ENCODE assay signal across 8 cellular contexts in the genomic region with DNA sequence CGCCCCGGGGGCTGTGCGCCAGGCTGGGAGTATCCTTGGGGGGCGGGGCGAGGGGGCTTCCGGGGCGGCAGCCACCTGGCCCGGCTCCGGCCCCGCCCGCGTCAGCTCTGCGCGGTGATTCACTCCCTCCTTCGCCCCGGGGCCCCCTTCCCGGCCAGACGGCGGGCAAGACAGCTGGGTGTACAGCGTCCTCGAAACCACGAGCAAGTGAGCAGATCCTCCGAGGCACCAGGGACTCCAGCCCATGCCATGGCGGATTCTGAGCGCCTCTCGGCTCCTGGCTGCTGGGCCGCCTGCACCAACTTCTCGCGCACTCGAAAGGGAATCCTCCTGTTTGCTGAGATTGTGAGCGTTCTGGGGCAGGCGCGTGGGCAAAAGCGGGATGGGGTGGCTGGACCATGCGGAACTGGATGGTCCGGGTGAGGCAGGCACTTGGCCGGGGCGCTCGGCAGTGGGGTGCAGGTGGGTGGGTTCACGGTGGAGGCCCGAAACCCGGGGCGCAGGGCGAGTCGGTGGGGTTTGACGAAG. TPM values are rescaled to one million over a fixed set of nuclear protein-coding genes. Genes with fewer than 3 reads are reported as not detected.
DNase-seq lines count a peak whose midpoint lies in the region; ATAC-seq, FAIRE-seq and TF ChIP-seq lines count a peak whose summit lies in the region.

A gene with protein sequence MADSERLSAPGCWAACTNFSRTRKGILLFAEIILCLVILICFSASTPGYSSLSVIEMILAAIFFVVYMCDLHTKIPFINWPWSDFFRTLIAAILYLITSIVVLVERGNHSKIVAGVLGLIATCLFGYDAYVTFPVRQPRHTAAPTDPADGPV (plus strand): TSS at position 147 of the 528 bp plus-strand sequence. CDS start 103 bp downstream, at position 250.

- H2AFZ ChIP-seq in HepG2 (ENCODE audit: low read length): no peak within 1 kb of the TSS

- H3K36me3 ChIP-seq in BJ (ENCODE audit: control insufficient read depth, insufficient read depth, low read length) (peaks cover 5% of the 10 kb centered on the region), HepG2 (replicated peaks in 1 of 2; ENCODE audit: control insufficient read depth in 1 of 2, insufficient read depth in 2 of 2, low read length in 2 of 2) (no peaks in the 10 kb centered on the region)

- H3K9me3 ChIP-seq in HepG2 (ENCODE audit: low read length): no peaks in the 10 kb centered on the region

- H3K79me2 ChIP-seq in HepG2 (ENCODE audit: insufficient read depth, low read length): no peaks in the 10 kb centered on the region

- H3K27me3 ChIP-seq in BJ (ENCODE audit: control insufficient read depth, insufficient read depth, low read length): no peaks in the 10 kb centered on the region
- H3K27me3 ChIP-seq in HepG2 (ENCODE audit: control insufficient read depth in 1 of 2, insufficient read depth in 2 of 2, low read length in 2 of 2): no peaks in the 10 kb centered on the region

- no peaks in the 10 kb centered on the region for H3K9me3 Mint-ChIP-seq in activated B cell treated with CpG ODN at 0.5 μM for 24 hours

- H4K20me1 ChIP-seq in HepG2 (ENCODE audit: insufficient read depth, low read length): no peaks in the 10 kb centered on the region

- peak within 1 kb of the TSS; percentile 84 for H3K27ac Mint-ChIP-seq in activated B cell treated with CpG ODN at 0.5 μM for 24 hours

- peak within 1 kb of the TSS; percentile 39; the same call in 1 of the 2 replicates for H3K4me2 ChIP-seq in HepG2 (ENCODE audit: low read depth, low read length)

- peak; percentile 26 for ATAC-seq in GM19397 (IDR thresholded peaks at IDR 0.05; ENCODE audit: unreplicated experiment)
- ATAC-seq in activated B cell treated with CpG ODN at 0.5 μM for 24 hours (ENCODE audit: low read depth): peak; percentile 52
- ATAC-seq in HepG2: peak; percentile 33; the same call in 2 of the 3 replicates

- no peaks in the 10 kb centered on the region for H3K27me3 Mint-ChIP-seq in activated B cell treated with CpG ODN at 0.5 μM for 24 hours

- peaks cover 28% of the 10 kb centered on the region for H3K36me3 Mint-ChIP-seq in activated B cell treated with CpG ODN at 0.5 μM for 24 hours (ENCODE audit: low read depth)

- DNase-seq in BJ (ENCODE audit: low read depth) (no peak), Kasumi-1 (lab: John Stamatoyannopoulos, UW) (peak; percentile 13 to 20), activated B cell treated with CpG ODN at 0.5 μM for 24 hours (peak; percentile 59), HepG2 (ENCODE audit: low spot score) (no peak), Ammon's horn (ENCODE audit: low spot score) (no peak)
- DNase-seq in central memory CD4-positive, alpha-beta T cell: peak; percentile 43
- DNase-seq in stimulated activated CD8-positive, alpha-beta memory T cell treated with anti-CD3 and anti-CD28 coated beads, Interleukin-12 subunit alpha, Interleukin-12 subunit beta, amount 100 ng/mL, for 1 hour (ENCODE audit: low read depth): peak; percentile 57

- POLR2A ChIA-PET in BJ (lab: Charles Lee): no interaction called here
- POLR2A ChIA-PET in activated B cell treated with CpG ODN at 0.5 μM for 24 hours (lab: Charles Lee): interaction anchor here (0.7 to 1.7 kb wide), 10 partner anchors 7 to 169 kb away, joined by 3 to 9 read pairs (median 6); a partner anchor contains a TSS
- POLR2A ChIA-PET in HepG2 (lab: Yijun Ruan, JAX): no interaction called here

- TF ChIP-seq EP300 in HepG2 (IDR thresholded peaks at IDR 0.05; ENCODE audit: low read depth in 2 of 2, low read length in 2 of 2) (no peak), HepG2 (CRISPR knock-in tag; IDR thresholded peaks at IDR 0.05; ENCODE audit: borderline replicate concordance) (no peak)

- CTCF ChIA-PET in BJ (lab: Yijun Ruan, JAX): interaction anchor here (0.8 to 1.6 kb wide), 2 partner anchors 10 to 12 kb away, joined by 3 to 5 read pairs; no protein-coding TSS in a partner anchor
- CTCF ChIA-PET in activated B cell treated with CpG ODN at 0.5 μM for 24 hours (lab: Charles Lee): no interaction called here
- CTCF ChIA-PET in HepG2 (lab: Yijun Ruan, JAX; ENCODE audit: low intra/inter-chr PET ratio, low total read pairs): no interaction called here

- peak within 1 kb of the TSS; percentile 89 for H3K4me3 Mint-ChIP-seq in activated B cell treated with CpG ODN at 0.5 μM for 24 hours

- FAIRE-seq in HepG2 (lab: Jason Lieb, UNC): no peak

- peaks cover 39% of the 10 kb centered on the region for H3K4me1 Mint-ChIP-seq in activated B cell treated with CpG ODN at 0.5 μM for 24 hours

- intact Hi-C loops in activated B cell treated with CpG ODN at 0.5 μM for 24 hours (cut with micrococcal nuclease) (loop anchor here (1.0 to 5.0 kb wide), 5 partner anchors 8 to 170 kb away; a partner anchor contains a TSS), HepG2 (cut with micrococcal nuclease; ENCODE audit: unreplicated experiment) (no loop called here)

- no TSS peak for BruUV-seq in HepG2 (replicated peaks; lab: Mats Ljungman, UMichigan)

- H3K9ac ChIP-seq in HepG2 (ENCODE audit: insufficient read depth, low read depth, low read length): 0 out of 2 replicates have a peak within 1 kb of the TSS, but pooled peaks have one; percentile 3

- in situ Hi-C loops in HepG2 (cut with HindIII; ENCODE audit: extremely low pct_ligation_motif_present, low pct_unique_long_range_greater_than_20kb): no loop called here

- no peak for TF ChIP-seq POLR2A in HepG2 (IDR thresholded peaks at IDR 0.05; ENCODE audit: insufficient read depth in 1 of 2, low read depth in 2 of 2, low read length in 2 of 2)

- peaks cover 15% of the 10 kb centered on the region; the same call in 1 of the 2 replicates for H3K4me1 ChIP-seq in HepG2 (ENCODE audit: insufficient read depth, low read length)

- peak within 1 kb of the TSS; percentile 75 for H3K4me3 ChIP-seq in BJ (ENCODE audit: low read depth, low read length)
- H3K4me3 ChIP-seq in HepG2 (replicated peaks in 1 of 3; ENCODE audit: insufficient read depth in 1 of 3, low read depth in 2 of 3, low read length in 3 of 3): peak within 1 kb of the TSS in 1 of 3 experiments; percentile 16; a peak in 1 of 6 replicates

- TF ChIP-seq RAD21 in HepG2 (CRISPR knock-in tag; IDR thresholded peaks at IDR 0.05): no peak

- TF ChIP-seq CTCF in BJ (IDR thresholded peaks at IDR 0.05; ENCODE audit: insufficient read depth, low read depth, low read length): no peak
- no peak for TF ChIP-seq CTCF in activated B cell treated with CpG ODN at 0.5 μM for 24 hours (IDR thresholded peaks at IDR 0.05)
- no peak for TF ChIP-seq CTCF in HepG2 (CRISPR knock-in tag; IDR thresholded peaks at IDR 0.05)

- H3K27ac ChIP-seq in HepG2 (ENCODE audit: extremely low read length, insufficient read depth, low read length): no peak within 1 kb of the TSS

- 77% methylated on average over 16 of the region's 46 CpGs for WGBS in HepG2 (ENCODE audit: low lambda C conversion rate)

TF ChIP-seq in HepG2, 621 proteins besides CTCF, POLR2A, EP300 and RAD21 (continues in another document):
- TF ChIP-seq FOSL2 (CRISPR knock-in tag; IDR thresholded peaks at IDR 0.05) (0 out of 2 replicates have a peak, but pooled peaks have one; percentile 28), FOXC1 (CRISPR knock-in tag; IDR thresholded peaks at IDR 0.05; ENCODE audit: borderline replicate concordance) (no peak), ZNF792 (CRISPR knock-in tag; IDR thresholded peaks at IDR 0.05) (no peak)
- TF ChIP-seq, protein P1, sequence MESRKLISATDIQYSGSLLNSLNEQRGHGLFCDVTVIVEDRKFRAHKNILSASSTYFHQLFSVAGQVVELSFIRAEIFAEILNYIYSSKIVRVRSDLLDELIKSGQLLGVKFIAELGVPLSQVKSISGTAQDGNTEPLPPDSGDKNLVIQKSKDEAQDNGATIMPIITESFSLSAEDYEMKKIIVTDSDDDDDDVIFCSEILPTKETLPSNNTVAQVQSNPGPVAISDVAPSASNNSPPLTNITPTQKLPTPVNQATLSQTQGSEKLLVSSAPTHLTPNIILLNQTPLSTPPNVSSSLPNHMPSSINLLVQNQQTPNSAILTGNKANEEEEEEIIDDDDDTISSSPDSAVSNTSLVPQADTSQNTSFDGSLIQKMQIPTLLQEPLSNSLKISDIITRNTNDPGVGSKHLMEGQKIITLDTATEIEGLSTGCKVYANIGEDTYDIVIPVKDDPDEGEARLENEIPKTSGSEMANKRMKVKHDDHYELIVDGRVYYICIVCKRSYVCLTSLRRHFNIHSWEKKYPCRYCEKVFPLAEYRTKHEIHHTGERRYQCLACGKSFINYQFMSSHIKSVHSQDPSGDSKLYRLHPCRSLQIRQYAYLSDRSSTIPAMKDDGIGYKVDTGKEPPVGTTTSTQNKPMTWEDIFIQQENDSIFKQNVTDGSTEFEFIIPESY (CRISPR knock-in tag; IDR thresholded peaks at IDR 0.05): peak; percentile 58; the same call in 1 of the 2 replicates

RNA-seq across cellular contexts. Expression of the gene that starts here (rescaled TPM):
- polyA plus RNA-seq in BJ (2011; rRNA removed): 217 and 225 TPM in 2 replicates
- polyA minus RNA-seq in BJ (2011; rRNA and poly(A)+ RNA removed): 151 and 221 TPM in 2 replicates
- total RNA-seq in activated B cell treated with CpG ODN at 0.5 μM for 24 hours: 97.2 and 111 TPM in 2 replicates
- total RNA-seq in HepG2 (2016; rRNA removed; fragmentation: Illumina TruSeq; extraction: Trizol): 0.18 and 0.40 TPM in 2 replicates
- total RNA-seq in HepG2 (2016; cell fraction: cytosol; rRNA removed; fragmentation: Illumina TruSeq; extraction: Trizol; ENCODE audit: low read depth): not detected in 2 replicates
- total RNA-seq in HepG2 (2016; cell fraction: insoluble cytoplasmic fraction; rRNA removed; fragmentation: Illumina TruSeq; extraction: Trizol): 0.19 and 0.24 TPM in 2 replicates
- total RNA-seq in HepG2 (2016; cell fraction: membrane; rRNA removed; fragmentation: Illumina TruSeq; extraction: Trizol): 0.45 TPM in 1 of 2 replicates, not detected in the other
- total RNA-seq in HepG2 (2016; cell fraction: nucleus; rRNA removed; fragmentation: Illumina TruSeq; extraction: Trizol): 0.50 TPM in 1 of 2 replicates, not detected in the other
- 3.6 and 5.1 TPM in 2 replicates for polyA plus RNA-seq in HepG2 (2011; rRNA removed)
- 4.2 and 6.6 TPM in 2 replicates for polyA plus RNA-seq in HepG2 (2011; cell fraction: cytosol; rRNA removed)
- polyA plus RNA-seq in HepG2 (2011; cell fraction: nucleus; rRNA removed): 1.5 and 1.9 TPM in 2 replicates
- polyA plus RNA-seq in HepG2 (2012): 2.8 and 4.2 TPM in 2 replicates
- 0.70 and 0.82 TPM in 2 replicates for polyA plus RNA-seq in HepG2 (2016; cell fraction: cytosol; fragmentation: Illumina TruSeq; extraction: Trizol; ENCODE audit: low read depth)
- 0.23 and 0.32 TPM in 2 replicates for polyA plus RNA-seq in HepG2 (2016; cell fraction: insoluble cytoplasmic fraction; fragmentation: Illumina TruSeq; extraction: Trizol; ENCODE audit: low read depth)
- 0.83 and 0.88 TPM in 2 replicates for polyA plus RNA-seq in HepG2 (2016; cell fraction: membrane; fragmentation: Illumina TruSeq; extraction: Trizol; ENCODE audit: low read depth)
- 0.70 and 0.76 TPM in 2 replicates for polyA plus RNA-seq in HepG2 (2016; cell fraction: nucleus; fragmentation: Illumina TruSeq; extraction: Trizol; ENCODE audit: insufficient read depth, low read depth)
- 4.8 and 952 TPM in 2 replicates for polyA minus RNA-seq in HepG2 (2011; rRNA and poly(A)+ RNA removed; ENCODE audit: low replicate concordance)
- 1.8 and 2.3 TPM in 2 replicates for polyA minus RNA-seq in HepG2 (2011; cell fraction: cytosol; rRNA and poly(A)+ RNA removed)
- polyA minus RNA-seq in HepG2 (2011; cell fraction: nucleus; rRNA and poly(A)+ RNA removed): 1.3 and 1.9 TPM in 2 replicates

Comparison
In these comparisons a context has a peak if more than half of its experiments do, and no peak if none do; other contexts are left out.
1. RNA of the gene that starts here (total RNA-seq): 97.2 to 111 TPM in activated B cell treated with CpG ODN at 0.5 μM for 24 hours; 0.18 to 0.50 TPM in HepG2; every median in the first group is over 10 times any median in the second.
2. RNA of the gene that starts here (polyA plus RNA-seq): 217 to 225 TPM in BJ; 0.23 to 6.6 TPM in HepG2; every median in the first group is over 10 times any median in the second.
3. DNase-seq: peak in Kasumi-1 (2 of 2), activated B cell treated with CpG ODN at 0.5 μM for 24 hours (single experiment), central memory CD4-positive, alpha-beta T cell (single experiment) and stimulated activated CD8-positive, alpha-beta memory T cell treated with anti-CD3 and anti-CD28 coated beads, Interleukin-12 subunit alpha, Interleukin-12 subunit beta, amount 100 ng/mL, for 1 hour (single experiment); none in BJ (single experiment), HepG2 (single experiment) and Ammon's horn (single experiment).
4. Peak in every context shown above with its lines, with median percentiles within 50 percentile points of each other: ATAC-seq.